ENCODE assay signal across 16 cellular contexts in the genomic region with DNA sequence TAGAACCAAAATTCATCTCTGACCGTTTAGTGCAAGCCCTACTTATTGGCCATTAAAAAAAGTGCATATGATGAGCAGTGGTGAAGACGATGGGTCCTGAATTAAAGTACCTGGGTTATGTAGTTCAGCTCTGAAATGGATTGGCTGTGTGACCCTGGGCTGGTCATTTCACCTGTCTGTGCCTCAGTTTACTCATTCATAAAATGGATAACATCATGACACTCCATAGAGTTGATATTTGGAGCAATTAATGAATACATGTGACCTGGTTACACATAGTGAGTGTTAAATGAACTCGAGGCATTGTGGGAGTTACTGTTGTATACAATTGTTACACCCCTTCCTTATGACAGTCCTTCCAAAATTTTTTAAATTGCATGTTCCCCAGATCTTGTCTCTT. TPM values are rescaled to one million over a fixed set of nuclear protein-coding genes. Genes with fewer than 3 reads are reported as not detected.
DNase-seq lines count a peak whose midpoint lies in the region; ATAC-seq and TF ChIP-seq lines count a peak whose summit lies in the region.
"Had no signal": no experiment of that assay in that cellular context is flagged by ENCODE, and none has a peak within 500 bp of the region (broad histone marks: within the 10 kb centered on the region; RNA-seq: fewer than 3 reads in every experiment).

No MANE protein-coding gene starts in this region.

- peak overlapping the region; percentile 57 for H3K27ac Mint-ChIP-seq in activated T-helper 1 cell treated with anti-CD3 and anti-CD28 coated beads, Interleukin-12 subunit alpha, Interleukin-12 subunit beta, Interleukin-2, Interleukin-4 antibody, amounts not matched to agents 30 ng/mL and 10 ng/mL and 1 ng/mL, durations not matched to agents 14 hours and 24 hours and 36 hours
- peak overlapping the region; percentile 66 to 72 for H3K27ac Mint-ChIP-seq in effector memory CD8-positive, alpha-beta T cell
- peak overlapping the region; percentile 72 to 98 for H3K27ac Mint-ChIP-seq in natural killer cell
- H3K27ac Mint-ChIP-seq in type B pancreatic cell, result peak overlapping the region; percentile 2
- no peak overlapping the region for H3K27ac Mint-ChIP-seq in neural progenitor cell
- H3K27ac Mint-ChIP-seq: HFFc6 had no signal

- H3K27me3 Mint-ChIP-seq in activated T-helper 1 cell treated with anti-CD3 and anti-CD28 coated beads, Interleukin-12 subunit alpha, Interleukin-12 subunit beta, Interleukin-2, Interleukin-4 antibody, amounts not matched to agents 30 ng/mL and 10 ng/mL and 1 ng/mL, durations not matched to agents 14 hours and 24 hours and 36 hours (ENCODE audit: insufficient read depth), result no peaks in the 10 kb centered on the region
- H3K27me3 Mint-ChIP-seq in effector memory CD8-positive, alpha-beta T cell, result no peaks in the 10 kb centered on the region
- H3K27me3 Mint-ChIP-seq in natural killer cell (ENCODE audit: low read depth in 2 of 2), result no peaks in the 10 kb centered on the region
- no peaks in the 10 kb centered on the region for H3K27me3 Mint-ChIP-seq in type B pancreatic cell
- peaks cover 2% of the 10 kb centered on the region for H3K27me3 Mint-ChIP-seq in neural progenitor cell (ENCODE audit: insufficient read depth, low read depth)

- H3K4me3 Mint-ChIP-seq in activated T-helper 1 cell treated with anti-CD3 and anti-CD28 coated beads, Interleukin-12 subunit alpha, Interleukin-12 subunit beta, Interleukin-2, Interleukin-4 antibody, amounts not matched to agents 30 ng/mL and 10 ng/mL and 1 ng/mL, durations not matched to agents 14 hours and 24 hours and 36 hours, result no peak overlapping the region
- peak overlapping the region in 1 of 2 donors; percentile 23 for H3K4me3 Mint-ChIP-seq in effector memory CD8-positive, alpha-beta T cell
- H3K4me3 Mint-ChIP-seq in natural killer cell (no peak overlapping the region), type B pancreatic cell (no peak overlapping the region), neural progenitor cell (no peak overlapping the region)
- H3K4me3 Mint-ChIP-seq: HFFc6 had no signal

- no peak overlapping the region for H3K9ac ChIP-seq in neural progenitor cell
- H3K9ac ChIP-seq: BLaER1 had no signal

- no peak overlapping the region for H2AFZ ChIP-seq in neural progenitor cell (replicated peaks)

- peaks cover 4% of the 10 kb centered on the region for H3K4me1 ChIP-seq in neural progenitor cell

- H3K36me3 Mint-ChIP-seq in activated T-helper 1 cell treated with anti-CD3 and anti-CD28 coated beads, Interleukin-12 subunit alpha, Interleukin-12 subunit beta, Interleukin-2, Interleukin-4 antibody, amounts not matched to agents 30 ng/mL and 10 ng/mL and 1 ng/mL, durations not matched to agents 14 hours and 24 hours and 36 hours (ENCODE audit: low read depth), result peaks cover 58% of the 10 kb centered on the region
- H3K36me3 Mint-ChIP-seq in effector memory CD8-positive, alpha-beta T cell (ENCODE audit: insufficient read depth), result peaks cover 80% of the 10 kb centered on the region
- H3K36me3 Mint-ChIP-seq in natural killer cell, result peaks cover 46% of the 10 kb centered on the region
- peaks cover 32% of the 10 kb centered on the region for H3K36me3 Mint-ChIP-seq in type B pancreatic cell
- peaks cover 36% of the 10 kb centered on the region for H3K36me3 Mint-ChIP-seq in neural progenitor cell

- no peaks in the 10 kb centered on the region for H3K79me2 ChIP-seq in neural progenitor cell (ENCODE audit: low read depth)

- H3K9me3 ChIP-seq in neural progenitor cell (ENCODE audit: low read depth), result no peaks in the 10 kb centered on the region
- H3K9me3 ChIP-seq: BLaER1 had no signal

- H3K9me3 Mint-ChIP-seq in activated T-helper 1 cell treated with anti-CD3 and anti-CD28 coated beads, Interleukin-12 subunit alpha, Interleukin-12 subunit beta, Interleukin-2, Interleukin-4 antibody, amounts not matched to agents 30 ng/mL and 10 ng/mL and 1 ng/mL, durations not matched to agents 14 hours and 24 hours and 36 hours, result no peaks in the 10 kb centered on the region
- no peaks in the 10 kb centered on the region for H3K9me3 Mint-ChIP-seq in effector memory CD8-positive, alpha-beta T cell
- H3K9me3 Mint-ChIP-seq in natural killer cell (no peaks in the 10 kb centered on the region), type B pancreatic cell (no peaks in the 10 kb centered on the region), neural progenitor cell (no peaks in the 10 kb centered on the region)
- H3K9me3 Mint-ChIP-seq: HFFc6 had no signal

- peaks cover 72% of the 10 kb centered on the region for H3K4me1 Mint-ChIP-seq in activated T-helper 1 cell treated with anti-CD3 and anti-CD28 coated beads, Interleukin-12 subunit alpha, Interleukin-12 subunit beta, Interleukin-2, Interleukin-4 antibody, amounts not matched to agents 30 ng/mL and 10 ng/mL and 1 ng/mL, durations not matched to agents 14 hours and 24 hours and 36 hours (ENCODE audit: low read depth)
- peaks cover 30 to 77% of the 10 kb centered on the region in 2 donors for H3K4me1 Mint-ChIP-seq in effector memory CD8-positive, alpha-beta T cell (ENCODE audit: low read depth in 2 of 2)
- H3K4me1 Mint-ChIP-seq in natural killer cell (peaks cover 75 to 76% of the 10 kb centered on the region in 2 donors), type B pancreatic cell (ENCODE audit: unreplicated experiment) (peaks cover 23% of the 10 kb centered on the region), neural progenitor cell (peaks cover 11% of the 10 kb centered on the region)

- intact Hi-C loops in activated T-helper 1 cell treated with anti-CD3 and anti-CD28 coated beads, Interleukin-12 subunit alpha, Interleukin-12 subunit beta, Interleukin-2, Interleukin-4 antibody, amounts not matched to agents 30 ng/mL and 10 ng/mL and 1 ng/mL, durations not matched to agents 14 hours and 24 hours and 36 hours (cut with micrococcal nuclease), result no loop called here
- intact Hi-C loops in natural killer cell (cut with micrococcal nuclease), result no loop called here

- no peak for DNase-seq in activated T-helper 1 cell treated with anti-CD3 and anti-CD28 coated beads, Interleukin-12 subunit alpha, Interleukin-12 subunit beta, Interleukin-2, Interleukin-4 antibody, amounts not matched to agents 30 ng/mL and 10 ng/mL and 1 ng/mL, durations not matched to agents 14 hours and 24 hours and 36 hours (ENCODE audit: low spot score)
- DNase-seq in effector memory CD8-positive, alpha-beta T cell, result no peak
- DNase-seq in natural killer cell, result no peak
- no peak for DNase-seq in type B pancreatic cell (ENCODE audit: extremely low spot score, unreplicated experiment)
- no peak for DNase-seq in RPMI8226
- DNase-seq in neural progenitor cell (ENCODE audit: low spot score), result no peak
- DNase-seq in NCI-H2227 (lab: John Stamatoyannopoulos, UW; ENCODE audit: unreplicated experiment), result no peak
- DNase-seq: HFFc6; KBM-7; NCI-H1048; NCI-H146; NCI-H2081 treated with DMSO at 0.1 percent for 48 hours; NCI-H226; NCI-H526; NK-92 treated with Interleukin-12 subunit alpha and Interleukin-12 subunit beta, amount 100 ng/mL, for 24 hours had no signal

- peaks cover 2% of the 10 kb centered on the region for H3K36me3 ChIP-seq in neural progenitor cell

- H3K27me3 ChIP-seq in neural progenitor cell, result no peaks in the 10 kb centered on the region
- H3K27me3 ChIP-seq: BLaER1 had no signal

- TF ChIP-seq CTCF in natural killer cell (IDR thresholded peaks at IDR 0.05) (no peak), type B pancreatic cell (conservative IDR thresholded peaks at IDR 0.05) (no peak), neural progenitor cell (IDR thresholded peaks at IDR 0.05) (no peak)

- no peak for ATAC-seq in effector memory CD8-positive, alpha-beta T cell (replicated peaks)
- ATAC-seq in natural killer cell, result no peak

- no peak overlapping the region for H3K27ac ChIP-seq in neural progenitor cell
- H3K27ac ChIP-seq: BLaER1 had no signal

- H3K4me2 ChIP-seq in neural progenitor cell, result no peak overlapping the region
- H3K4me2 ChIP-seq: BLaER1 had no signal

- no peaks in the 10 kb centered on the region for H4K20me1 ChIP-seq in neural progenitor cell (ENCODE audit: low read depth)

- H3K4me3 ChIP-seq in neural progenitor cell, result no peak overlapping the region
- H3K4me3 ChIP-seq: BLaER1 had no signal

- H3F3A ChIP-seq in neural progenitor cell (ENCODE audit: low read depth), result no peaks in the 10 kb centered on the region

RNA-seq across cellular contexts. Expression of a gene that starts 9.1 kb away (rescaled TPM):
- 34.7 and 37.5 TPM in 2 replicates for total RNA-seq in activated T-helper 1 cell treated with anti-CD3 and anti-CD28 coated beads, Interleukin-12 subunit alpha, Interleukin-12 subunit beta, Interleukin-2, Interleukin-4 antibody, amounts not matched to agents 30 ng/mL and 10 ng/mL and 1 ng/mL, durations not matched to agents 14 hours and 24 hours and 36 hours
- 100 to 1,000 TPM; 200 to 244 (median 236) TPM for total RNA-seq in natural killer cell
- 22.6 and 37.3 TPM in 2 replicates for total RNA-seq in type B pancreatic cell (ENCODE audit: low replicate concordance)
- total RNA-seq in neural progenitor cell (ENCODE audit: low replicate concordance), result 4.7 and 7.3 TPM in 2 replicates
